Comparison of ENCODE assay signal across 13 cellular contexts in genomic region chr14:56087824-56088571, GRCh38. TPM values are rescaled to one million over a fixed set of nuclear protein-coding genes. Genes with fewer than 3 reads are reported as not detected.
DNase-seq lines count a peak whose midpoint lies in the region; TF ChIP-seq lines count a peak whose summit lies in the region.
"Had no signal": no experiment of that assay in that cellular context is flagged by ENCODE, and none has a peak within 500 bp of the region (broad histone marks: within the 10 kb centered on the region; RNA-seq: fewer than 3 reads in every experiment).

No MANE protein-coding gene starts in this region.

- no peak overlapping the region for H3K14ac ChIP-seq in neuronal stem cell (ENCODE audit: low read length)

- TF ChIP-seq CTCF in HEK293 (tag by site-specific recombination; IDR thresholded peaks at IDR 0.05) (no peak), retinal pigment epithelial cell (conservative IDR thresholded peaks at IDR 0.05; ENCODE audit: low read depth, low read length) (no peak), GM13976 (IDR thresholded peaks at IDR 0.05; ENCODE audit: borderline replicate concordance, control extremely low read depth, extremely low read depth, insufficient read depth, missing control alignments) (no peak)

- H3K4me1 ChIP-seq in HEK293 (ENCODE audit: control insufficient read depth, insufficient read depth, low read length): peaks cover 4% of the 10 kb centered on the region; the same call in 1 of the 2 replicates
- peaks cover 4 to 13% of the 10 kb centered on the region in 2 donors for H3K4me1 ChIP-seq in neuronal stem cell (ENCODE audit: control insufficient read depth in 2 of 2, insufficient read depth in 1 of 2, low read depth in 1 of 2, low read length in 2 of 2)
- H3K4me1 ChIP-seq: suprapubic skin had no signal

- in situ Hi-C loops in GM13976 (cut with MboI; ENCODE audit: low sequenced_read_pairs, unreplicated experiment): no loop called here

- no peak overlapping the region for H2BK12ac ChIP-seq in neuronal stem cell (ENCODE audit: low read length)

- no peak overlapping the region for H4K8ac ChIP-seq in neuronal stem cell (ENCODE audit: low read depth, low read length)

- H3K27me3 ChIP-seq in neuronal stem cell (ENCODE audit: control insufficient read depth in 3 of 3, insufficient read depth in 3 of 3, low read depth in 1 of 3, low read length in 3 of 3): peaks cover 0 to 2% (median 0%) of the 10 kb centered on the region in 3 experiments
- H3K27me3 ChIP-seq: suprapubic skin had no signal

- H2BK15ac ChIP-seq in neuronal stem cell (ENCODE audit: low read length): no peak overlapping the region

- CTCF ChIA-PET in HEK293 (lab: Yijun Ruan, JAX): interaction anchor here (0.5 kb wide), 1 partner anchor 356 kb away, joined by 3 read pairs; no protein-coding TSS in a partner anchor

- POLR2A ChIA-PET in HEK293 (lab: Yijun Ruan, JAX): no interaction called here

- no peak overlapping the region for H2BK120ac ChIP-seq in neuronal stem cell (ENCODE audit: low read depth, low read length)

- DNase-seq in NCI-H510A treated with DMSO at 0.1 percent for 48 hours (lab: John Stamatoyannopoulos, UW): peak; percentile 49
- DNase-seq in cerebellar cortex (ENCODE audit: low spot score): peak; percentile 61
- DNase-seq in retinal pigment epithelial cell (ENCODE audit: low read depth): peak; percentile 25
- DNase-seq in dermis blood vessel endothelial cell: no peak
- DNase-seq in neuronal stem cell (ENCODE audit: low spot score): no peak
- DNase-seq in AG08395 (ENCODE audit: low spot score): no peak
- DNase-seq in GM13976 (ENCODE audit: low spot score): no peak
- DNase-seq: activated CD4-positive, alpha-beta T cell treated with anti-CD3 and anti-CD28 coated beads, Interleukin-2, amount 10 ng/mL, durations not matched to agents 7 days and 5 days; IMR-90; naive B cell had no signal

- H2AFZ ChIP-seq in neuronal stem cell (ENCODE audit: low read length): no peak overlapping the region

- H3K79me1 ChIP-seq in neuronal stem cell (ENCODE audit: low read depth, low read length): no peaks in the 10 kb centered on the region

- no peak overlapping the region for H3K9ac ChIP-seq in neuronal stem cell (ENCODE audit: low read depth, low read length, poor library complexity)

- H3K4me3 ChIP-seq in HEK293 (ENCODE audit: low read depth, low read length) (no peak overlapping the region), retinal pigment epithelial cell (ENCODE audit: low read length) (no peak overlapping the region), neuronal stem cell (ENCODE audit: low read length in 2 of 2) (no peak overlapping the region)
- H3K4me3 ChIP-seq: suprapubic skin had no signal

- H2AK5ac ChIP-seq in neuronal stem cell (ENCODE audit: low read depth, low read length): no peak overlapping the region

- no peak overlapping the region for H3K18ac ChIP-seq in neuronal stem cell (ENCODE audit: low read length)

- H3K4me2 ChIP-seq in neuronal stem cell (ENCODE audit: insufficient read depth, low read length, poor library complexity, severe bottlenecking): no peak overlapping the region

- no peaks in the 10 kb centered on the region for H3K36me3 ChIP-seq in HEK293 (ENCODE audit: control insufficient read depth in 2 of 2, insufficient read depth in 1 of 2, low read length in 2 of 2)
- H3K36me3 ChIP-seq in neuronal stem cell (replicated peaks in 1 of 2; ENCODE audit: control insufficient read depth in 2 of 2, insufficient read depth in 2 of 2, low read length in 2 of 2): no peaks in the 10 kb centered on the region
- H3K36me3 ChIP-seq: suprapubic skin had no signal

- H3K23ac ChIP-seq in neuronal stem cell (ENCODE audit: low read depth, low read length, poor library complexity): no peak overlapping the region

- H3K9me3 ChIP-seq in HEK293 (ENCODE audit: control insufficient read depth, insufficient read depth, low read depth, low read length) (no peaks in the 10 kb centered on the region), neuronal stem cell (replicated peaks in 1 of 2; ENCODE audit: control insufficient read depth in 2 of 2, insufficient read depth in 1 of 2, low read depth in 1 of 2, low read length in 2 of 2) (no peaks in the 10 kb centered on the region)
- H3K9me3 ChIP-seq: suprapubic skin had no signal

- H3K27ac ChIP-seq in HEK293 (ENCODE audit: extremely low read depth, low read depth, low read length) (no peak overlapping the region), neuronal stem cell (replicated peaks; ENCODE audit: low read length) (no peak overlapping the region)
- H3K27ac ChIP-seq: C4-2B, suprapubic skin had no signal

- no peak overlapping the region for H2BK5ac ChIP-seq in neuronal stem cell (ENCODE audit: low read length)

- no CpG with 5 or more reads among the region's 8 CpGs for WGBS in neuronal stem cell (ENCODE audit: extremely low coverage in 2 of 2, insufficient read length in 2 of 2, insufficient replicate concordance in 1 of 2), 2 donors

- no peak overlapping the region for H4K91ac ChIP-seq in neuronal stem cell (ENCODE audit: low read depth, low read length, poor library complexity)

- no peak overlapping the region for H3K4ac ChIP-seq in neuronal stem cell (ENCODE audit: low read length)

TF ChIP-seq in HEK293, 187 proteins besides CTCF, POLR2A, EP300 and RAD21:
- TF ChIP-seq ZBTB20 (tag by site-specific recombination; IDR thresholded peaks at IDR 0.05) (peak; percentile 64; the same call in 1 of the 2 replicates), ZNF621 (tag by site-specific recombination; IDR thresholded peaks at IDR 0.05) (no peak), ZNF514 (tag by site-specific recombination; IDR thresholded peaks at IDR 0.05) (no peak), ZNF747 (tag by site-specific recombination; IDR thresholded peaks at IDR 0.05) (no peak)

RNA-seq across cellular contexts. Expression of gene PELI2, which starts 30.2 kb away (rescaled TPM):
- total RNA-seq in dermis blood vessel endothelial cell: 12.4 and 25.5 TPM in 2 replicates
- polyA plus RNA-seq in neuronal stem cell (2013, experiment 1 of 2): 11.8 TPM
- 11.2 TPM for polyA plus RNA-seq in neuronal stem cell (2013, experiment 2 of 2)

Comparison
In these comparisons a context has a peak if more than half of its experiments do, and no peak if none do; other contexts are left out.
1. DNase-seq: peak in NCI-H510A treated with DMSO at 0.1 percent for 48 hours (single experiment), cerebellar cortex (single experiment) and retinal pigment epithelial cell (single experiment); none in dermis blood vessel endothelial cell (single experiment), neuronal stem cell (single experiment), AG08395 (single experiment) and GM13976 (single experiment).